Comparison of ENCODE assay signal across 2 cellular contexts in the genomic region with DNA sequence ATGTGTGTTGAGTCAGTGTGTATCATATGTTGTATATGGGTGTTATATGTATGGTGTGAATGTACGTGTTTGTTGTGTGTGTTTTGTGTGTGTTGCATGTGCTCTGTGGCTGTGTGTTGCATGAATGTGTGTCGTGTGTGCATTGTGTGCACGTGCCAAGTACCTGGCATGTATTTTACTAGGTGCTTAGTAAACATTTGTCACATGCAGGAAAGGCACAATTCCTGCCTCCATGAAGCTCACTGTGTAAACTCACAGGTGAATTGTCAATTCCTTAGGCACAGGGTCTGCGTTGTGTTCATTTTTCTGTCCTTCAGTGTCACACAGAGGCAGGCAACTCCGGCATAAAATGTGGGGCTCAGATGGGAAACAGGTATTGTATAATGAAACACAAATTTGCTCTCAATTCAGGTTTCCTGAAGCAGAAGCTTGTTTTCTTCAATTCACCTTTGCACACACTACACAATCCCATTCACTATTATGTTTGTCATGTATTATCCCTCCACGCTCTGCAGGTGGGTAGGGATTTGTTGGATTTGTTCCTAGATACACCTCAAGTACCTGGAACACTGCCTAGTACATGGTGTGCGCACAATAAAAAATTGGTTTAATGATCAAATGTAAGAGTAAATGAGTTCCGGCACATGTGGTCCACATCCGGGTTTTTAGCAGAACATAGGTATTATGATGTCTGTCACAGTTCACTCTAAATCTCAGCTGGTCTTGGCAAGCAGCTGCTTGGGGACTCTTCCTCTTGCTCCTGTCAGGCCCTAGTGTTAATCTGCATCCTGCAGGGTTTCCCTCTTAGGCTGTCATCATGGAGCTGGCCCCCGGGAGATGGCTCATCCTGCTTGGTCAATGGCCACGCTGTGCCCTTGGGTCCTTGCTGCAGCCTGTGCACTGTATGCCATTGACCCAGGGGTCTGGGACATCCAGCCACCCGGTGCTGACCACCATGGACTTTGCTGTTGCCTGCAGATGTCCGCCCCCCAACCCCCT.
TF ChIP-seq lines count a peak whose summit lies in the region.

No MANE protein-coding gene starts in this region.

TF ChIP-seq in WTC11, 78 proteins besides CTCF, POLR2A, EP300 and RAD21:
- TF ChIP-seq ZNF671 (CRISPR knock-in tag; IDR thresholded peaks at IDR 0.05), result no peak
- TF ChIP-seq SOX15 (CRISPR knock-in tag; IDR thresholded peaks at IDR 0.05), result no peak
- TF ChIP-seq PRDM15 (CRISPR knock-in tag; IDR thresholded peaks at IDR 0.05), result 0 out of 2 replicates have a peak, but pooled peaks have one; percentile 17
- TF ChIP-seq ESRRA (CRISPR knock-in tag; IDR thresholded peaks at IDR 0.05; ENCODE audit: borderline replicate concordance), result no peak
- no peak for TF ChIP-seq ATF2 (CRISPR knock-in tag; IDR thresholded peaks at IDR 0.05; ENCODE audit: borderline replicate concordance, low read depth)
- TF ChIP-seq PRRX2 (CRISPR knock-in tag; IDR thresholded peaks at IDR 0.05), result no peak
- no peak for TF ChIP-seq IRF2 (CRISPR knock-in tag; IDR thresholded peaks at IDR 0.05; ENCODE audit: borderline replicate concordance, low read depth)
- TF ChIP-seq, protein P1, sequence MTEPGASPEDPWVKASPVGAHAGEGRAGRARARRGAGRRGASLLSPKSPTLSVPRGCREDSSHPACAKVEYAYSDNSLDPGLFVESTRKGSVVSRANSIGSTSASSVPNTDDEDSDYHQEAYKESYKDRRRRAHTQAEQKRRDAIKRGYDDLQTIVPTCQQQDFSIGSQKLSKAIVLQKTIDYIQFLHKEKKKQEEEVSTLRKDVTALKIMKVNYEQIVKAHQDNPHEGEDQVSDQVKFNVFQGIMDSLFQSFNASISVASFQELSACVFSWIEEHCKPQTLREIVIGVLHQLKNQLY (CRISPR knock-in tag; IDR thresholded peaks at IDR 0.05), result no peak

TF ChIP-seq in liver, 16 proteins besides CTCF, POLR2A, EP300 and RAD21:
- TF ChIP-seq GABPA (IDR thresholded peaks at IDR 0.05 in 1 of 2, conservative IDR thresholded peaks at IDR 0.05 in 1 of 2), result no peak
- TF ChIP-seq, protein P2, sequence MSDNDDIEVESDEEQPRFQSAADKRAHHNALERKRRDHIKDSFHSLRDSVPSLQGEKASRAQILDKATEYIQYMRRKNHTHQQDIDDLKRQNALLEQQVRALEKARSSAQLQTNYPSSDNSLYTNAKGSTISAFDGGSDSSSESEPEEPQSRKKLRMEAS (IDR thresholded peaks at IDR 0.05), result peak; percentile 45
- TF ChIP-seq RXRA (IDR thresholded peaks at IDR 0.05), result peak; percentile 50 to 76
- no peak for TF ChIP-seq FOXA2 (IDR thresholded peaks at IDR 0.05)
- TF ChIP-seq, protein P3, sequence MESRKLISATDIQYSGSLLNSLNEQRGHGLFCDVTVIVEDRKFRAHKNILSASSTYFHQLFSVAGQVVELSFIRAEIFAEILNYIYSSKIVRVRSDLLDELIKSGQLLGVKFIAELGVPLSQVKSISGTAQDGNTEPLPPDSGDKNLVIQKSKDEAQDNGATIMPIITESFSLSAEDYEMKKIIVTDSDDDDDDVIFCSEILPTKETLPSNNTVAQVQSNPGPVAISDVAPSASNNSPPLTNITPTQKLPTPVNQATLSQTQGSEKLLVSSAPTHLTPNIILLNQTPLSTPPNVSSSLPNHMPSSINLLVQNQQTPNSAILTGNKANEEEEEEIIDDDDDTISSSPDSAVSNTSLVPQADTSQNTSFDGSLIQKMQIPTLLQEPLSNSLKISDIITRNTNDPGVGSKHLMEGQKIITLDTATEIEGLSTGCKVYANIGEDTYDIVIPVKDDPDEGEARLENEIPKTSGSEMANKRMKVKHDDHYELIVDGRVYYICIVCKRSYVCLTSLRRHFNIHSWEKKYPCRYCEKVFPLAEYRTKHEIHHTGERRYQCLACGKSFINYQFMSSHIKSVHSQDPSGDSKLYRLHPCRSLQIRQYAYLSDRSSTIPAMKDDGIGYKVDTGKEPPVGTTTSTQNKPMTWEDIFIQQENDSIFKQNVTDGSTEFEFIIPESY (IDR thresholded peaks at IDR 0.05), result no peak
- TF ChIP-seq REST (IDR thresholded peaks at IDR 0.05), result no peak
- no peak for TF ChIP-seq EGR1 (IDR thresholded peaks at IDR 0.05; ENCODE audit: low read depth in 2 of 2)
- no peak for TF ChIP-seq FOXA1 (IDR thresholded peaks at IDR 0.05)
- no peak for TF ChIP-seq TAF1 (conservative IDR thresholded peaks at IDR 0.05)
- peak; percentile 37 for TF ChIP-seq YY1 (IDR thresholded peaks at IDR 0.05)
- TF ChIP-seq SP1 (IDR thresholded peaks at IDR 0.05), result peak; percentile 85
- no peak for TF ChIP-seq JUND (IDR thresholded peaks at IDR 0.05)
- TF ChIP-seq HNF4A (conservative IDR thresholded peaks at IDR 0.05), result peak in 1 of 2 donors; percentile 35
- TF ChIP-seq HNF4G (IDR thresholded peaks at IDR 0.05), result no peak
